ENCODE assay signal across 15 cellular contexts in the genomic region with DNA sequence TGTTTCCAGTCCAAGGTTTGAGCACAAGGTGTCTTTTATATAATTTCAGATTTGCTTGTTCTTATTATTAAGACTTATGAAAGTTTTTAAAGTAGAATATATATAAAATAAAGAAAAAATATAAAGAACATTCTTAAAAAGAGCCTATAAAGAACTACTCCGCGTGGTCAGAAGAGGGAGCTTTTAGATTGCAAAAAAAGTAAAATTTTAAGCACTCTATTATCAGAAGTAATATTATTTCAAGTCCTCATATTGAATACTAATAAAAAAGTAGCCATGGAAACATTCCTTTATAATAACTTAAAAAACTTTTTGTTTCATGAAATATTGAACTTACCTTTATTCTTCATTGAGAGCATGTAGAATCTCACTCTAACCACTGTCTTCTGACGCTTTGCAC. TPM values are rescaled to one million over a fixed set of nuclear protein-coding genes. Genes with fewer than 3 reads are reported as not detected.
DNase-seq lines count a peak whose midpoint lies in the region; FAIRE-seq and TF ChIP-seq lines count a peak whose summit lies in the region.
"Had no signal": no experiment of that assay in that cellular context is flagged by ENCODE, and none has a peak within 500 bp of the region (broad histone marks: within the 10 kb centered on the region; RNA-seq: fewer than 3 reads in every experiment).

No MANE protein-coding gene starts in this region.

- H2AFZ ChIP-seq in OCI-LY7 (ENCODE audit: low read length), result no peak overlapping the region

- CTCF ChIA-PET in OCI-LY7 (lab: Charles Lee; ENCODE audit: unreplicated experiment), result no interaction called here

- no peaks in the 10 kb centered on the region for H3K9me2 ChIP-seq in OCI-LY7 (ENCODE audit: insufficient read depth, low read length)

- DNase-seq in NCI-H748 (lab: John Stamatoyannopoulos, UW; ENCODE audit: unreplicated experiment) (peak; percentile 23), NCI-H748 treated with DMSO at 0.1 percent for 48 hours (lab: John Stamatoyannopoulos, UW) (no peak), OCI-LY7 (ENCODE audit: low spot score) (no peak), osteocyte (ENCODE audit: extremely low spot score, unreplicated experiment) (no peak), GM19239 (ENCODE audit: insufficient read length, low spot score) (no peak), GM03348 (ENCODE audit: low spot score) (no peak)
- no peak for DNase-seq in activated effector memory CD4-positive, alpha-beta T cell treated with anti-CD3 and anti-CD28 coated beads, Interleukin-2, amount 50 U/mL, for 16 hours
- DNase-seq: activated T-cell treated with anti-CD3 and anti-CD28 coated beads for 4 hours; amniotic stem cell; NCI-H345; stimulated activated CD4-positive, alpha-beta T cell treated with anti-CD3 and anti-CD28 coated beads, Interleukin-4, amount 100 ng/mL, for 1 hour; stimulated activated naive CD4-positive, alpha-beta T cell had no signal

- H3K27ac Mint-ChIP-seq in osteocyte (ENCODE audit: unreplicated experiment), result no peak overlapping the region

- intact Hi-C loops in OCI-LY7 (cut with micrococcal nuclease; ENCODE audit: unreplicated experiment), result loop anchor here (5.0 kb wide), 1 partner anchor 310 kb away; no protein-coding TSS in a partner anchor

- H3K9me3 Mint-ChIP-seq in osteocyte (ENCODE audit: unreplicated experiment), result no peaks in the 10 kb centered on the region

- peak; percentile 90 for FAIRE-seq in endometrium (lab: Jason Lieb, UNC)
- no peak for FAIRE-seq in GM19239 (lab: Jason Lieb, UNC)
- FAIRE-seq: G401.6 had no signal

- no peaks in the 10 kb centered on the region for H3K4me1 Mint-ChIP-seq in osteocyte (ENCODE audit: unreplicated experiment)

- H3K4me3 ChIP-seq in OCI-LY7 (ENCODE audit: low read depth, low read length, poor library complexity, severe bottlenecking), result no peak overlapping the region

- peak; percentile 56 for TF ChIP-seq CTCF in OCI-LY7 (conservative IDR thresholded peaks at IDR 0.05; ENCODE audit: low read length)
- peak; percentile 59 for TF ChIP-seq CTCF in osteocyte (IDR thresholded peaks at IDR 0.05)

- H3K79me2 ChIP-seq in OCI-LY7 (ENCODE audit: insufficient read depth, low read depth, low read length), result no peaks in the 10 kb centered on the region

- peaks cover 40% of the 10 kb centered on the region for H3K27me3 Mint-ChIP-seq in osteocyte (ENCODE audit: unreplicated experiment)

- H3K9me3 ChIP-seq in OCI-LY7 (ENCODE audit: low read length), result no peaks in the 10 kb centered on the region

- H3K27ac ChIP-seq in OCI-LY7 (ENCODE audit: low read depth, low read length, poor library complexity, severe bottlenecking), result no peak overlapping the region

- POLR2A ChIA-PET in OCI-LY7 (lab: Charles Lee), result no interaction called here

- BruUV-seq in OCI-LY7 (replicated peaks; lab: Mats Ljungman, UMichigan), result no TSS peak

- no peak overlapping the region for H3K4me2 ChIP-seq in OCI-LY7 (ENCODE audit: low read length)

- H3K36me3 ChIP-seq in OCI-LY7 (ENCODE audit: insufficient read depth, low read length), result no peaks in the 10 kb centered on the region

- H3K4me3 Mint-ChIP-seq in osteocyte (ENCODE audit: unreplicated experiment), result no peak overlapping the region

- peaks cover 27% of the 10 kb centered on the region for H3K4me1 ChIP-seq in OCI-LY7 (ENCODE audit: insufficient read depth, low read length, poor library complexity, severe bottlenecking)

- no peaks in the 10 kb centered on the region for H3K36me3 Mint-ChIP-seq in osteocyte (ENCODE audit: unreplicated experiment)

- H4K20me1 ChIP-seq in OCI-LY7 (ENCODE audit: insufficient read depth, low read length), result no peaks in the 10 kb centered on the region

RNA-seq across cellular contexts. Expression of a gene that starts 51.4 kb away (rescaled TPM):
- not detected in 2 replicates for total RNA-seq in OCI-LY7 (2014; rRNA removed; shearing (Covaris generic))
- total RNA-seq in OCI-LY7 (2022) (not detected in 2 replicates), osteocyte (not detected in 2 replicates)
- total RNA-seq: mucosa of gallbladder had no signal
